1 cellular context compared by ENCODE assay signal in the genomic region with DNA sequence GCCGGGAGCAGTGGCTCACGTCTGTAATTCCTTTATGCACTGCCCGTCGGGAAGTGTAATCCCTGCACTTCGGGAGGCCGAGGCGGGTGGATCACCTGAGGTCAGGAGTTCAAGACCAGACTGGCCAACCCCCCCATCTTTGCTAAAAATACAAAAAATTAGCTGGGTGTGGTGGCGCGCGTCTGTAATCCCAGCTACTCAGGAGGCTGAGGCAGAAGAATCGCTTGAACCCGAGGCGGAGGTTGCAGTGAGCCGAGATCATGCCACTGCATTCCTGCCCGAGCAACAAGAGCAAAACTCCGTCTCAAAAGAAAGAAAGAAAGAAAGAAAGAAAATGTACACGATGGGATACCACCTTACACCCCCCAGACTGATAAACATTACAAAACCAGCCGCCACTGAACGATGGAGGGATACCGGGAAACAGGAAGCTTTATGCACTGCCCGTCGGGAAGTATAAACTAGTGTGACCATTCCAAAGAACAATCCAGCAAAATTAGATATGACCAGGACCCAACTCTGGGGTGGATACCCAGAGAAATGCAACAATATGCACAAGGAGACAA.
TF ChIP-seq lines count a peak whose summit lies in the region.

No MANE protein-coding gene starts in this region.

TF ChIP-seq in GM12878, 131 proteins besides CTCF, POLR2A, EP300 and RAD21 (continued from another document):
- TF ChIP-seq MLLT1 (IDR thresholded peaks at IDR 0.05) (peak; percentile 92), RAD51 (IDR thresholded peaks at IDR 0.05) (no peak), STAT3 (IDR thresholded peaks at IDR 0.05; ENCODE audit: low read depth, low read length) (no peak)
